Comparison of ENCODE assay signal across 25 cellular contexts in the genomic region with DNA sequence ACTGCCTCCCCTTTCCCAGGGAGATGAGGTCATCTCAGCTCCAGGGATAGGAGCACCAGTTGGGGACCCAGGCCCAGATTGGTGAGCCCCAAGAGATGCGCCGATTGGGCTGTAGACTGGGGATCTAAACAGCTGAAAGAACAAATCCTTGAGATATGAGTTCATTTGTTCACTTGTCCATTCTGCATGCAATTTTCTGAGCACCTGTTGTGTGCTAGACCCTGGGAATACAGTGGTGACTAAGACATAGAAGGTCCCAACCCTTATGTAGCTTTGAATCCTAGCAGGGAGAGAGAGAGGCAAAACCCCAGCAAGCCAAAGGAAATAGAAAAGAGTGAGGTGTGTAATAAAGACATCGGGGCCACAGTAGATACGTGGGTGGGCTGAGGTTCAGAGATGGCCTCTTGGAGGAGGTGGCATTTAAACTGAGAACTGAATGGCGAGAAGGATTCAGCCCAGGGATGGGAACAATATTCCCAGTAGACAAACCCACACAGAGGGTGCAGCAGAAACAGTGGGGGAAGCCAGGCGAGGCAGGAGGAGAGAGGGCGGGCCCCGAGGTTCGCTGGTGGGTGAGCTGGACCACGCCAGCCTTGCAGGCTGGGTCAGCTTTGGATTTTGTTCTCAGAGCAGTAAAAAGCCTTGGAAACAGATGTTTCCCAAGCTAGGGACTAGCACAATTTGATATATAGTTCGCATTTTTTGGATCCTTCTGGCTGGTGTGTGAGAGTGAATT.
"Had no signal": no experiment of that assay in that cellular context is flagged by ENCODE, and none has a peak within 500 bp of the region (broad histone marks: within the 10 kb centered on the region; RNA-seq: fewer than 3 reads in every experiment).

No MANE protein-coding gene starts in this region.

- ATAC-seq: left ventricle myocardium superior; naive thymus-derived CD8-positive, alpha-beta T cell; SK-N-SH treated with all-trans-retinoic acid at 6 μM for 48 hours; T-helper 17 cell had no signal

- H3K79me2 ChIP-seq: hepatocyte had no signal

- H3K27me3 Mint-ChIP-seq: activated CD4-positive, alpha-beta memory T cell treated with anti-CD3 and anti-CD28 coated beads for 36 hours; activated CD4-positive, alpha-beta T cell treated with anti-CD3 and anti-CD28 coated beads, Interleukin-2, amount 10 ng/mL, durations not matched to agents 24 days and 14 days; activated naive CD4-positive, alpha-beta T cell treated with anti-CD3 and anti-CD28 coated beads, Interleukin-2, amount 10 ng/mL, durations not matched to agents 7 days and 5 days; activated naive CD8-positive, alpha-beta T cell treated with anti-CD3 and anti-CD28 coated beads, Interleukin-2, amount 10 ng/mL, durations not matched to agents 7 days and 5 days; activated T-cell treated with anti-CD3 and anti-CD28 coated beads, Interleukin-2, amount 50 U/mL, for 24 hours; progenitor cell of endocrine pancreas had no signal

- H3K4me3 Mint-ChIP-seq: activated CD4-positive, alpha-beta memory T cell treated with anti-CD3 and anti-CD28 coated beads for 36 hours; activated CD4-positive, alpha-beta T cell treated with anti-CD3 and anti-CD28 coated beads, Interleukin-2, amount 10 ng/mL, durations not matched to agents 24 days and 14 days; activated naive CD4-positive, alpha-beta T cell treated with anti-CD3 and anti-CD28 coated beads, Interleukin-2, amount 10 ng/mL, durations not matched to agents 7 days and 5 days; activated naive CD8-positive, alpha-beta T cell treated with anti-CD3 and anti-CD28 coated beads, Interleukin-2, amount 10 ng/mL, durations not matched to agents 7 days and 5 days; activated T-cell treated with anti-CD3 and anti-CD28 coated beads, Interleukin-2, amount 50 U/mL, for 24 hours; naive thymus-derived CD8-positive, alpha-beta T cell; neural progenitor cell; T-helper 17 cell had no signal

- H3K9me3 ChIP-seq: gastrocnemius medialis, sigmoid colon had no signal

- H3K27ac ChIP-seq: epithelial cell of prostate, hepatocyte, neural progenitor cell had no signal

- H3K4me2 ChIP-seq: hepatocyte, neural progenitor cell had no signal

- H3K27ac Mint-ChIP-seq: activated CD4-positive, alpha-beta memory T cell treated with anti-CD3 and anti-CD28 coated beads for 36 hours; activated CD4-positive, alpha-beta T cell treated with anti-CD3 and anti-CD28 coated beads, Interleukin-2, amount 10 ng/mL, durations not matched to agents 24 days and 14 days; activated naive CD4-positive, alpha-beta T cell treated with anti-CD3 and anti-CD28 coated beads, Interleukin-2, amount 10 ng/mL, durations not matched to agents 7 days and 5 days; activated naive CD8-positive, alpha-beta T cell treated with anti-CD3 and anti-CD28 coated beads, Interleukin-2, amount 10 ng/mL, durations not matched to agents 7 days and 5 days; activated T-cell treated with anti-CD3 and anti-CD28 coated beads, Interleukin-2, amount 50 U/mL, for 24 hours; naive thymus-derived CD8-positive, alpha-beta T cell; neural progenitor cell; progenitor cell of endocrine pancreas; T-helper 17 cell had no signal

- H3K36me3 ChIP-seq: neural progenitor cell had no signal

- H2AFZ ChIP-seq: hepatocyte, neural progenitor cell had no signal

- H3K4me3 ChIP-seq: gastrocnemius medialis, hepatocyte, neural progenitor cell, sigmoid colon had no signal

- H3K4me1 Mint-ChIP-seq: activated CD4-positive, alpha-beta T cell treated with anti-CD3 and anti-CD28 coated beads, Interleukin-2, amount 10 ng/mL, durations not matched to agents 24 days and 14 days; activated naive CD4-positive, alpha-beta T cell treated with anti-CD3 and anti-CD28 coated beads, Interleukin-2, amount 10 ng/mL, durations not matched to agents 7 days and 5 days; activated naive CD8-positive, alpha-beta T cell treated with anti-CD3 and anti-CD28 coated beads, Interleukin-2, amount 10 ng/mL, durations not matched to agents 7 days and 5 days; naive thymus-derived CD8-positive, alpha-beta T cell had no signal

- H3K27me3 ChIP-seq: gastrocnemius medialis, hepatocyte, neural progenitor cell, sigmoid colon had no signal

- DNase-seq: activated CD4-positive, alpha-beta memory T cell treated with anti-CD3 and anti-CD28 coated beads for 36 hours; activated CD4-positive, alpha-beta T cell treated with anti-CD3 and anti-CD28 coated beads, Interleukin-2, amount 10 ng/mL, durations not matched to agents 24 days and 14 days; activated CD4-positive, CD25-positive, alpha-beta regulatory T cell treated with anti-CD3 and anti-CD28 coated beads, Interleukin-2, amount 50 U/mL, for 72 hours; activated CD8-positive, alpha-beta memory T cell treated with anti-CD3 and anti-CD28 coated beads, Interleukin-2, amount 50 U/mL, for 4 hours; activated gamma-delta T cell; activated naive CD4-positive, alpha-beta T cell treated with anti-CD3 and anti-CD28 coated beads, Interleukin-2, amount 10 ng/mL, durations not matched to agents 7 days and 5 days; activated naive CD8-positive, alpha-beta T cell treated with anti-CD3 and anti-CD28 coated beads, Interleukin-2, amount 10 ng/mL, durations not matched to agents 7 days and 5 days; activated T-cell treated with anti-CD3 and anti-CD28 coated beads, Interleukin-2, amount 50 U/mL, for 24 hours; central memory CD4-positive, alpha-beta T cell; effector CD8-positive, alpha-beta T cell; gastrocnemius medialis; left cardiac atrium; left ventricle myocardium superior; naive thymus-derived CD8-positive, alpha-beta T cell; retina; sigmoid colon; stimulated activated CD4-positive, alpha-beta T cell treated with anti-CD3 and anti-CD28 coated beads, Interleukin-15, amount 100 ng/mL, for 24 hours; stimulated activated naive CD4-positive, alpha-beta T cell treated with Interleukin-2 at 50 U/mL for 16 hours; T-helper 17 cell; T1000 had no signal

- H3K36me3 Mint-ChIP-seq: activated CD4-positive, alpha-beta memory T cell treated with anti-CD3 and anti-CD28 coated beads for 36 hours; activated naive CD4-positive, alpha-beta T cell treated with anti-CD3 and anti-CD28 coated beads, Interleukin-2, amount 10 ng/mL, durations not matched to agents 7 days and 5 days; activated naive CD8-positive, alpha-beta T cell treated with anti-CD3 and anti-CD28 coated beads, Interleukin-2, amount 10 ng/mL, durations not matched to agents 7 days and 5 days; naive thymus-derived CD8-positive, alpha-beta T cell had no signal

- H3K9me3 Mint-ChIP-seq: activated CD4-positive, alpha-beta memory T cell treated with anti-CD3 and anti-CD28 coated beads for 36 hours; activated CD4-positive, alpha-beta T cell treated with anti-CD3 and anti-CD28 coated beads, Interleukin-2, amount 10 ng/mL, durations not matched to agents 24 days and 14 days; activated naive CD4-positive, alpha-beta T cell treated with anti-CD3 and anti-CD28 coated beads, Interleukin-2, amount 10 ng/mL, durations not matched to agents 7 days and 5 days; activated naive CD8-positive, alpha-beta T cell treated with anti-CD3 and anti-CD28 coated beads, Interleukin-2, amount 10 ng/mL, durations not matched to agents 7 days and 5 days; activated T-cell treated with anti-CD3 and anti-CD28 coated beads, Interleukin-2, amount 50 U/mL, for 24 hours; naive thymus-derived CD8-positive, alpha-beta T cell; neural progenitor cell had no signal
